ENCODE assay signal across 1 cellular context in genomic region chr7:84136336-84136735, GRCh38.
TF ChIP-seq lines count a peak whose summit lies in the region.

No MANE protein-coding gene starts in this region.

TF ChIP-seq in WTC11, 78 proteins besides CTCF, POLR2A, EP300 and RAD21 (continued from another document):
- TF ChIP-seq PRDM15 (CRISPR knock-in tag; IDR thresholded peaks at IDR 0.05) (no peak), RELA (CRISPR knock-in tag; IDR thresholded peaks at IDR 0.05; ENCODE audit: borderline replicate concordance) (no peak), CREM (CRISPR knock-in tag; IDR thresholded peaks at IDR 0.05) (no peak), ZNF416 (CRISPR knock-in tag; IDR thresholded peaks at IDR 0.05) (no peak), CDX4 (CRISPR knock-in tag; IDR thresholded peaks at IDR 0.05; ENCODE audit: borderline replicate concordance) (no peak), CREB1 (CRISPR knock-in tag; IDR thresholded peaks at IDR 0.05) (no peak), ZNF219 (CRISPR knock-in tag; IDR thresholded peaks at IDR 0.05; ENCODE audit: borderline replicate concordance) (no peak), KAT7 (CRISPR knock-in tag; IDR thresholded peaks at IDR 0.05; ENCODE audit: borderline replicate concordance) (no peak), ELF4 (CRISPR knock-in tag; IDR thresholded peaks at IDR 0.05; ENCODE audit: low read depth) (no peak), ZNF281 (CRISPR knock-in tag; IDR thresholded peaks at IDR 0.05) (no peak)
TF ChIP-seq in WTC11: peak in this region for 0.
